ENCODE assay signal across 1 cellular context in the genomic region with DNA sequence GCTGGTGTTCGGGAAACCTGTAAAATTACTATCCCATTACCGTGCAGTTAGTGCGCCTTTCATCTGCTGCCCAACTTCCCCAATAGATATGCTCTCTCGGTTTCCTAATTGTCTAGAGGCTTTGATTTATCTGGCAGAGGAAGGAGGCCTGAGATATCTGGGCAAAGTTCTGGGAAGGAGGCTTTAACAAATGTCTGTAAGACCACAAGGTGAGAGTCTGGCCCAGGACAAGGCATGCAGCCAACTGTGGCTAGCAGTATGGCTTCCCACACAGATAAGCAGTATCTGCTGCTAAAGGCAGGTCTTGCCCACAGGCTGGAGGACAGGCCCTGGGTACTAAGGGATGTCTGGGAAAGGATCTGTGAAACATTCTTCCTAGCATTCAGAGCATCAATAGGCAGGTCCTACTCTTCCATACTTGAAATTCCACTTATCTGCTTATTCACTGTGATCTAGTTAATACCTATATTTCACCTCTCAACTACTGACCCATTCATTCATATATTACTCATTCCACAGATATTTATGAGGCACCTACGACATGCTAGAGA.
TF ChIP-seq lines count a peak whose summit lies in the region.

No MANE protein-coding gene starts in this region.

TF ChIP-seq in HepG2, 621 proteins besides CTCF, POLR2A, EP300 and RAD21 (continued from another document):
- TF ChIP-seq, protein P1, sequence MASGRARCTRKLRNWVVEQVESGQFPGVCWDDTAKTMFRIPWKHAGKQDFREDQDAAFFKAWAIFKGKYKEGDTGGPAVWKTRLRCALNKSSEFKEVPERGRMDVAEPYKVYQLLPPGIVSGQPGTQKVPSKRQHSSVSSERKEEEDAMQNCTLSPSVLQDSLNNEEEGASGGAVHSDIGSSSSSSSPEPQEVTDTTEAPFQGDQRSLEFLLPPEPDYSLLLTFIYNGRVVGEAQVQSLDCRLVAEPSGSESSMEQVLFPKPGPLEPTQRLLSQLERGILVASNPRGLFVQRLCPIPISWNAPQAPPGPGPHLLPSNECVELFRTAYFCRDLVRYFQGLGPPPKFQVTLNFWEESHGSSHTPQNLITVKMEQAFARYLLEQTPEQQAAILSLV (CRISPR knock-in tag; IDR thresholded peaks at IDR 0.05; ENCODE audit: borderline replicate concordance) = no peak
- no peak for TF ChIP-seq DR1 (CRISPR knock-in tag; IDR thresholded peaks at IDR 0.05)
